Comparison of ENCODE assay signal across 8 cellular contexts in the genomic region with DNA sequence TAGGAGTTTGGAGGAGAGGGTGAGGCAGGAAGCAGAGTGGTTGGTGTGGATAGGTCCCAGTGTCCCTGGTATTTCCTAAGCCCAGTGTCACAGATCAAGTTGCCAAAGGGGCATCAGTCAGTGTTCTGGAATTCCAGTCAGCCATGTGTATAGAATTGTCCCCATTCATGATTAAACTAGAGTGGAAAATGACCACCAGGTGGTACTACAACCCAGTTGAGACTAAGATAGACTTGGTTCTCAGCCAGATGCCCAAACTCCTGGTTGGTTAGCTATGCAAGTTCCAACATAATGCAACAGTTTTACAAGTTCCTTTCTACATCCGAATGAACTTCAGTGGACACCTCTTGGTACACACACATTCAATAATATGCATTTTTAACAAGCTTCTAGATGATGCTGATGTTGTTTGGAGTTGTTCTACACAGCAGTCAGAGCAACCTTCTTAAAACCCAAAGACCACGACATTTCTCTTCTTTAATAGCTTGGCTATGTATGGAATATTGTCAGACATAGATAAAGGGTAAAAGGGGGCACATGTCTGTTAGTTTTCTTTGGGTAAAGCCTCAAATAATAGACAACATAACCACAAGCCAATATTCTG. TPM values are rescaled to one million over a fixed set of nuclear protein-coding genes. Genes with fewer than 3 reads are reported as not detected.
DNase-seq lines count a peak whose midpoint lies in the region; ATAC-seq, FAIRE-seq and TF ChIP-seq lines count a peak whose summit lies in the region.

No MANE protein-coding gene starts in this region.

- H3K4me2 ChIP-seq in IMR-90 (ENCODE audit: low read depth, low read length), result no peak overlapping the region
- H3K4me2 ChIP-seq in HepG2 (ENCODE audit: low read depth, low read length), result no peak overlapping the region

- no peak overlapping the region; the same call in 1 of the 2 replicates for H3K4ac ChIP-seq in IMR-90 (ENCODE audit: low read depth, low read length)

- peak in 2 of 10 experiments; percentile 6 to 7 for DNase-seq in CD4-positive, alpha-beta T cell
- peak; percentile 73 for DNase-seq in IMR-90
- DNase-seq in NOMO-1 treated with dmso at 0.1 percent for 144 hours (lab: John Stamatoyannopoulos, UW; ENCODE audit: unreplicated experiment), result peak; percentile 8
- DNase-seq in cerebellar cortex (ENCODE audit: low spot score), result peak; percentile 74
- DNase-seq in HepG2 (ENCODE audit: low spot score), result peak; percentile 85
- DNase-seq in uterus, result peak in 1 of 2 donors; percentile 29

- TF ChIP-seq EP300 in HepG2 (IDR thresholded peaks at IDR 0.05; ENCODE audit: low read depth in 2 of 2, low read length in 2 of 2) (no peak), HepG2 (CRISPR knock-in tag; IDR thresholded peaks at IDR 0.05; ENCODE audit: borderline replicate concordance) (no peak)

- H3K23ac ChIP-seq in IMR-90 (ENCODE audit: low read depth, low read length), result no peak overlapping the region

- H3K27ac ChIP-seq in CD4-positive, alpha-beta T cell (ENCODE audit: low read depth, low read length), result no peak overlapping the region
- H3K27ac ChIP-seq in IMR-90 (ENCODE audit: insufficient read depth, low read length), result no peak overlapping the region
- H3K27ac ChIP-seq in HepG2 (ENCODE audit: extremely low read length, insufficient read depth, low read length), result no peak overlapping the region
- H3K27ac ChIP-seq in uterus, result no peak overlapping the region

- peak; percentile 66 for TF ChIP-seq CTCF in CD4-positive, alpha-beta T cell (IDR thresholded peaks at IDR 0.05)
- TF ChIP-seq CTCF in IMR-90 (conservative IDR thresholded peaks at IDR 0.05; ENCODE audit: low read depth, low read length) (peak; percentile 70), HepG2 (CRISPR knock-in tag; IDR thresholded peaks at IDR 0.05) (peak; percentile 87), uterus (IDR thresholded peaks at IDR 0.05) (peak; percentile 38 to 52 (median 44))

- H3K27ac Mint-ChIP-seq in CD4-positive, alpha-beta T cell, result no peak overlapping the region

- intact Hi-C loops in CD4-positive, alpha-beta T cell (cut with DNase I, micrococcal nuclease), result loop anchor here (1.0 to 10.0 kb wide), 7 partner anchors 400 to 1378 kb away; no protein-coding TSS in a partner anchor
- intact Hi-C loops in IMR-90 (cut with micrococcal nuclease), result loop anchor here (1.0 to 2.0 kb wide), 2 partner anchors 400 to 407 kb away; no protein-coding TSS in a partner anchor
- intact Hi-C loops in HepG2 (cut with micrococcal nuclease; ENCODE audit: unreplicated experiment), result loop anchor here (1.0 to 10.0 kb wide), 4 partner anchors 93 to 414 kb away; a partner anchor contains a TSS
- intact Hi-C loops in uterus (cut with DNase I; ENCODE audit: low total_unique reads), result no loop called here

- H2BK15ac ChIP-seq in IMR-90 (ENCODE audit: low read depth, low read length), result no peak overlapping the region

- H3K4me1 ChIP-seq in IMR-90 (ENCODE audit: control insufficient read depth, insufficient read depth, low read length), result no peaks in the 10 kb centered on the region
- H3K4me1 ChIP-seq in HepG2 (ENCODE audit: insufficient read depth, low read length), result peaks cover 1% of the 10 kb centered on the region
- H3K4me1 ChIP-seq in uterus, result no peaks in the 10 kb centered on the region

- WGBS in IMR-90 (ENCODE audit: extremely low coverage in 2 of 2, insufficient read length in 1 of 2), 2 experiments, result no CpG with 5 or more reads among the region's 2 CpGs
- WGBS in HepG2 (ENCODE audit: low lambda C conversion rate), result 42% methylated on average over 2 of the region's 2 CpGs

- peak; percentile 72 for TF ChIP-seq RAD21 in IMR-90 (IDR thresholded peaks at IDR 0.05; ENCODE audit: low read length)
- peak; percentile 83 for TF ChIP-seq RAD21 in HepG2 (CRISPR knock-in tag; IDR thresholded peaks at IDR 0.05)

- H4K20me1 ChIP-seq in IMR-90 (ENCODE audit: insufficient read depth, low read length) (no peaks in the 10 kb centered on the region), HepG2 (ENCODE audit: insufficient read depth, low read length) (no peaks in the 10 kb centered on the region)

- no peaks in the 10 kb centered on the region for H3K36me3 Mint-ChIP-seq in CD4-positive, alpha-beta T cell (ENCODE audit: low read depth)

- TF ChIP-seq POLR2A in IMR-90 (IDR thresholded peaks at IDR 0.05; ENCODE audit: low read depth, low read length) (no peak), HepG2 (IDR thresholded peaks at IDR 0.05; ENCODE audit: insufficient read depth in 1 of 2, low read depth in 2 of 2, low read length in 2 of 2) (no peak), uterus (IDR thresholded peaks at IDR 0.05) (no peak)

- H3K27me3 Mint-ChIP-seq in CD4-positive, alpha-beta T cell, result peaks cover 22% of the 10 kb centered on the region

- H4K8ac ChIP-seq in IMR-90 (ENCODE audit: low read depth in 2 of 2, low read length in 2 of 2), result no peak overlapping the region

- in situ Hi-C loops in IMR-90 (cut with MboI; ENCODE audit: low sequenced_read_pairs) (loop anchor here (5.0 kb wide), 1 partner anchor 405 kb away; no protein-coding TSS in a partner anchor), HepG2 (cut with HindIII; ENCODE audit: extremely low pct_ligation_motif_present, low pct_unique_long_range_greater_than_20kb) (loop anchor here (5.0 kb wide), 1 partner anchor 95 kb away; no protein-coding TSS in a partner anchor)

- no peak overlapping the region for H4K5ac ChIP-seq in IMR-90 (ENCODE audit: low read depth, low read length)

- H3K4me1 Mint-ChIP-seq in CD4-positive, alpha-beta T cell (ENCODE audit: low read depth), result no peaks in the 10 kb centered on the region

- H3K36me3 ChIP-seq in IMR-90 (ENCODE audit: control insufficient read depth, insufficient read depth, low read length) (no peaks in the 10 kb centered on the region), HepG2 (replicated peaks in 1 of 2; ENCODE audit: control insufficient read depth in 1 of 2, insufficient read depth in 2 of 2, low read length in 2 of 2) (no peaks in the 10 kb centered on the region), uterus (no peaks in the 10 kb centered on the region)

- CTCF ChIA-PET in CD4-positive, alpha-beta T cell (lab: Charles Lee), result interaction anchor here (0.8 to 1.3 kb wide), 5 partner anchors 8 to 408 kb away, joined by 3 to 7 read pairs (median 4); a partner anchor contains a TSS
- CTCF ChIA-PET in IMR-90 (lab: Yijun Ruan, JAX) (interaction anchor here (0.6 to 1.2 kb wide), 7 partner anchors 9 to 416 kb away, joined by 3 to 5 read pairs (median 3); a partner anchor contains a TSS), HepG2 (lab: Yijun Ruan, JAX; ENCODE audit: low intra/inter-chr PET ratio, low total read pairs) (interaction anchor here (0.9 to 1.6 kb wide), 4 partner anchors 94 to 407 kb away, joined by 3 to 5 read pairs (median 4); no protein-coding TSS in a partner anchor)

- no peak overlapping the region for H3K4me3 ChIP-seq in IMR-90 (ENCODE audit: insufficient read depth, low read depth, low read length)
- no peak overlapping the region for H3K4me3 ChIP-seq in HepG2 (replicated peaks in 1 of 3; ENCODE audit: insufficient read depth in 1 of 3, low read depth in 2 of 3, low read length in 3 of 3)
- no peak overlapping the region for H3K4me3 ChIP-seq in uterus

- no peaks in the 10 kb centered on the region for H3K9me3 ChIP-seq in CD4-positive, alpha-beta T cell (ENCODE audit: control insufficient read depth, low read length)
- no peaks in the 10 kb centered on the region for H3K9me3 ChIP-seq in IMR-90 (ENCODE audit: control insufficient read depth, insufficient read depth, low read length)
- H3K9me3 ChIP-seq in HepG2 (ENCODE audit: low read length), result no peaks in the 10 kb centered on the region
- H3K9me3 ChIP-seq in uterus, result no peaks in the 10 kb centered on the region

- POLR2A ChIA-PET in CD4-positive, alpha-beta T cell (lab: Charles Lee), result interaction anchor here (1.3 kb wide), 1 partner anchor 8 kb away, joined by 6 read pairs; a partner anchor contains a TSS
- POLR2A ChIA-PET in IMR-90 (lab: Charles Lee; ENCODE audit: unreplicated experiment), result no interaction called here
- POLR2A ChIA-PET in HepG2 (lab: Yijun Ruan, JAX), result interaction anchor here (1.6 kb wide), 1 partner anchor 9 kb away, joined by 10 read pairs; a partner anchor contains a TSS

- no peak overlapping the region for H3K56ac ChIP-seq in IMR-90 (ENCODE audit: extremely low read depth, insufficient read depth, low read length)

- H2AK5ac ChIP-seq in IMR-90 (ENCODE audit: low read depth, low read length), result no peak overlapping the region

- BruUV-seq in IMR-90 (replicated peaks; lab: Mats Ljungman, UMichigan) (no TSS peak), HepG2 (replicated peaks; lab: Mats Ljungman, UMichigan) (no TSS peak)

- peaks cover 4% of the 10 kb centered on the region for H3K27me3 ChIP-seq in CD4-positive, alpha-beta T cell (ENCODE audit: control insufficient read depth, insufficient read depth, low read length)
- H3K27me3 ChIP-seq in IMR-90 (ENCODE audit: control insufficient read depth, insufficient read depth, low read length) (peaks cover 7% of the 10 kb centered on the region), HepG2 (ENCODE audit: control insufficient read depth in 1 of 2, insufficient read depth in 2 of 2, low read length in 2 of 2) (no peaks in the 10 kb centered on the region; a peak in 2 of 5 replicates), uterus (no peaks in the 10 kb centered on the region)

- no peaks in the 10 kb centered on the region for H3K79me1 ChIP-seq in IMR-90 (ENCODE audit: low read depth in 1 of 2, low read length in 2 of 2)

- peak; percentile 97 for FAIRE-seq in HepG2 (lab: Jason Lieb, UNC)

- H3K9me3 Mint-ChIP-seq in CD4-positive, alpha-beta T cell, result no peaks in the 10 kb centered on the region

- H3K9ac ChIP-seq in IMR-90 (ENCODE audit: low read depth, low read length) (no peak overlapping the region), HepG2 (ENCODE audit: insufficient read depth, low read depth, low read length) (no peak overlapping the region)

- ATAC-seq in CD4-positive, alpha-beta T cell (ENCODE audit: poor library complexity), result peak; percentile 74
- ATAC-seq in GM18498 (IDR thresholded peaks at IDR 0.05; ENCODE audit: unreplicated experiment) (peak; percentile 65), IMR-90 (ENCODE audit: low read depth) (peak; percentile 94), HepG2 (peak; percentile 96), HG02852 (IDR thresholded peaks at IDR 0.05; ENCODE audit: unreplicated experiment) (no peak)

- H3K14ac ChIP-seq in IMR-90 (replicated peaks; ENCODE audit: low read depth, low read length), result no peak overlapping the region

- no peak overlapping the region for H4K91ac ChIP-seq in IMR-90 (ENCODE audit: insufficient read depth, low read depth, low read length)

- no peaks in the 10 kb centered on the region for H3K9me1 ChIP-seq in IMR-90 (ENCODE audit: insufficient read depth, low read length)

- no peak overlapping the region for H3K4me3 Mint-ChIP-seq in CD4-positive, alpha-beta T cell

- H2BK120ac ChIP-seq in IMR-90 (ENCODE audit: low read depth, low read length), result no peak overlapping the region

- H2BK5ac ChIP-seq in IMR-90 (ENCODE audit: low read depth, low read length, poor library complexity, severe bottlenecking), result no peak overlapping the region

- dilution Hi-C loops in IMR-90 (cut with HindIII; ENCODE audit: low sequenced_read_pairs, unreplicated experiment), result no loop called here

- no peak overlapping the region for H2BK20ac ChIP-seq in IMR-90 (ENCODE audit: low read depth, low read length)

- no peak overlapping the region for H3K18ac ChIP-seq in IMR-90 (ENCODE audit: low read depth, low read length)

- no peaks in the 10 kb centered on the region for H3K79me2 ChIP-seq in HepG2 (ENCODE audit: insufficient read depth, low read length)

- H2AK9ac ChIP-seq in IMR-90 (replicated peaks; ENCODE audit: low read depth, low read length, poor library complexity), result no peak overlapping the region

- H2AFZ ChIP-seq in IMR-90 (replicated peaks; ENCODE audit: low read length, poor library complexity) (peak overlapping the region; percentile 68), HepG2 (ENCODE audit: low read length) (no peak overlapping the region)

RNA-seq across cellular contexts. Expression of a gene that starts 8.4 kb away (rescaled TPM):
- 10 to 100 TPM; 29.0 to 29.5 TPM for total RNA-seq in CD4-positive, alpha-beta T cell
- total RNA-seq in IMR-90 (2012; rRNA removed) (28.0 and 36.7 TPM in 2 replicates), HepG2 (2016; rRNA removed; fragmentation: Illumina TruSeq; extraction: Trizol) (17.0 and 21.7 TPM in 2 replicates), uterus (10 to 100 TPM; 18.4 to 50.5 (median 31.1) TPM)
- polyA plus RNA-seq in IMR-90 (2012; rRNA removed) (6.5 and 9.5 TPM in 2 replicates), HepG2 (2011; rRNA removed) (5.4 and 6.6 TPM in 2 replicates)
- polyA plus RNA-seq in IMR-90 (2012; cell fraction: cytosol; rRNA removed), result 1.2 TPM in 2 replicates
- polyA plus RNA-seq in IMR-90 (2012; cell fraction: nucleus; rRNA removed; ENCODE audit: low replicate concordance), result 5.2 and 30.0 TPM in 2 replicates
- 3.3 and 4.6 TPM in 2 replicates for total RNA-seq in HepG2 (2016; cell fraction: cytosol; rRNA removed; fragmentation: Illumina TruSeq; extraction: Trizol; ENCODE audit: low read depth)
- total RNA-seq in HepG2 (2016; cell fraction: insoluble cytoplasmic fraction; rRNA removed; fragmentation: Illumina TruSeq; extraction: Trizol), result 16.0 and 21.3 TPM in 2 replicates
- 5.3 and 6.0 TPM in 2 replicates for total RNA-seq in HepG2 (2016; cell fraction: membrane; rRNA removed; fragmentation: Illumina TruSeq; extraction: Trizol)
- 32.5 and 33.4 TPM in 2 replicates for total RNA-seq in HepG2 (2016; cell fraction: nucleus; rRNA removed; fragmentation: Illumina TruSeq; extraction: Trizol)
- 1.7 and 3.5 TPM in 2 replicates for polyA plus RNA-seq in HepG2 (2011; cell fraction: cytosol; rRNA removed)
- 7.2 and 8.3 TPM in 2 replicates for polyA plus RNA-seq in HepG2 (2011; cell fraction: nucleus; rRNA removed)
- polyA plus RNA-seq in HepG2 (2012), result 6.6 and 8.4 TPM in 2 replicates
- 1.3 TPM in 2 replicates for polyA plus RNA-seq in HepG2 (2016; cell fraction: cytosol; fragmentation: Illumina TruSeq; extraction: Trizol; ENCODE audit: low read depth)
- polyA plus RNA-seq in HepG2 (2016; cell fraction: insoluble cytoplasmic fraction; fragmentation: Illumina TruSeq; extraction: Trizol; ENCODE audit: low read depth), result 12.9 and 13.9 TPM in 2 replicates
- polyA plus RNA-seq in HepG2 (2016; cell fraction: membrane; fragmentation: Illumina TruSeq; extraction: Trizol; ENCODE audit: low read depth), result 1.6 and 1.9 TPM in 2 replicates
- polyA plus RNA-seq in HepG2 (2016; cell fraction: nucleus; fragmentation: Illumina TruSeq; extraction: Trizol; ENCODE audit: insufficient read depth, low read depth), result 24.5 and 26.4 TPM in 2 replicates
- polyA minus RNA-seq in HepG2 (2011; rRNA and poly(A)+ RNA removed; ENCODE audit: low replicate concordance), result 6.9 and 27.7 TPM in 2 replicates
- 6.3 and 7.6 TPM in 2 replicates for polyA minus RNA-seq in HepG2 (2011; cell fraction: cytosol; rRNA and poly(A)+ RNA removed)
- 32.3 and 42.5 TPM in 2 replicates for polyA minus RNA-seq in HepG2 (2011; cell fraction: nucleus; rRNA and poly(A)+ RNA removed)

RNA-seq across cellular contexts. Expression of a gene that starts 9.3 kb away (rescaled TPM):
- under 1 TPM; 0.63 to 0.92 TPM for total RNA-seq in CD4-positive, alpha-beta T cell
- 0.90 and 1.7 TPM in 2 replicates for total RNA-seq in IMR-90 (2012; rRNA removed)
- polyA plus RNA-seq in IMR-90 (2012; rRNA removed), result 0.29 and 0.34 TPM in 2 replicates
- polyA plus RNA-seq in IMR-90 (2012; cell fraction: cytosol; rRNA removed), result 0.07 and 0.18 TPM in 2 replicates
- polyA plus RNA-seq in IMR-90 (2012; cell fraction: nucleus; rRNA removed; ENCODE audit: low replicate concordance), result 0.01 and 0.15 TPM in 2 replicates
- 21.1 and 34.1 TPM in 2 replicates for total RNA-seq in HepG2 (2016; rRNA removed; fragmentation: Illumina TruSeq; extraction: Trizol)
- total RNA-seq in HepG2 (2016; cell fraction: cytosol; rRNA removed; fragmentation: Illumina TruSeq; extraction: Trizol; ENCODE audit: low read depth), result 4.4 and 7.7 TPM in 2 replicates
- 19.5 and 33.3 TPM in 2 replicates for total RNA-seq in HepG2 (2016; cell fraction: insoluble cytoplasmic fraction; rRNA removed; fragmentation: Illumina TruSeq; extraction: Trizol)
- 5.7 and 6.6 TPM in 2 replicates for total RNA-seq in HepG2 (2016; cell fraction: membrane; rRNA removed; fragmentation: Illumina TruSeq; extraction: Trizol)
- total RNA-seq in HepG2 (2016; cell fraction: nucleus; rRNA removed; fragmentation: Illumina TruSeq; extraction: Trizol), result 13.8 and 14.5 TPM in 2 replicates
- polyA plus RNA-seq in HepG2 (2011; rRNA removed), result 8.3 and 11.2 TPM in 2 replicates
- 5.3 and 9.1 TPM in 2 replicates for polyA plus RNA-seq in HepG2 (2011; cell fraction: cytosol; rRNA removed)
- polyA plus RNA-seq in HepG2 (2011; cell fraction: nucleus; rRNA removed), result 2.6 and 3.8 TPM in 2 replicates
- 8.5 and 14.1 TPM in 2 replicates for polyA plus RNA-seq in HepG2 (2012)
- 0.65 and 0.89 TPM in 2 replicates for polyA plus RNA-seq in HepG2 (2016; cell fraction: cytosol; fragmentation: Illumina TruSeq; extraction: Trizol; ENCODE audit: low read depth)
- polyA plus RNA-seq in HepG2 (2016; cell fraction: insoluble cytoplasmic fraction; fragmentation: Illumina TruSeq; extraction: Trizol; ENCODE audit: low read depth), result 18.7 and 20.7 TPM in 2 replicates
- polyA plus RNA-seq in HepG2 (2016; cell fraction: membrane; fragmentation: Illumina TruSeq; extraction: Trizol; ENCODE audit: low read depth), result 1.8 TPM in 2 replicates
- polyA plus RNA-seq in HepG2 (2016; cell fraction: nucleus; fragmentation: Illumina TruSeq; extraction: Trizol; ENCODE audit: insufficient read depth, low read depth), result 7.7 and 8.5 TPM in 2 replicates
- 4.7 and 8.0 TPM in 2 replicates for polyA minus RNA-seq in HepG2 (2011; rRNA and poly(A)+ RNA removed; ENCODE audit: low replicate concordance)
- polyA minus RNA-seq in HepG2 (2011; cell fraction: cytosol; rRNA and poly(A)+ RNA removed), result 10.1 and 13.0 TPM in 2 replicates
- 13.4 and 18.6 TPM in 2 replicates for polyA minus RNA-seq in HepG2 (2011; cell fraction: nucleus; rRNA and poly(A)+ RNA removed)
- 1 to 10 TPM in 3 of 4 donors, under 1 TPM in 1; 0.26 to 4.5 (median 1.8) TPM for total RNA-seq in uterus
